In the genomic region with DNA sequence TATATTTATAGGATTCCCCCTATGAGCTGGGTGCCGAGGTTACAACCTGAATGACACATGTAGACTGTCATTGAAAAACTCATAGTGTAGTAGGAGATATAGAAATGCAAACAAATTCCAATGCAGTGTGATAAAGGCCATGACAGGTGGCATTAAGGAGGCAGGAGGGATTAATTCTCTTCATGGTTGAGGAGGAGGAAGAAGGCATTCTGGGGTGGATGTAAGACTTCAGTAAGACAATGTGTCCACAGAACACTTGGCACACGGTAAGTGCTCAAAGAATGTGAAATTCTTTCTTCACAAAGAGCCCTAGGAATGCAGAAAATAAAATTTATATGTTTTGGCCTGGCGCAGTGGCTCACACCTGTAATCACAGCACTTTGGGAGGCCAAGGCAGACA, we compare ENCODE assay signal across 24 cellular contexts.
"Had no signal": no experiment of that assay in that cellular context is flagged by ENCODE, and none has a peak within 500 bp of the region (broad histone marks: within the 10 kb centered on the region; RNA-seq: fewer than 3 reads in every experiment).

No MANE protein-coding gene starts in this region.

- H3K27ac ChIP-seq: esophagus muscularis mucosa, gastroesophageal sphincter, heart left ventricle, neutrophil, sigmoid colon, tibial nerve, uterus had no signal

- H3K36me3 Mint-ChIP-seq: naive thymus-derived CD8-positive, alpha-beta T cell had no signal

- H3K9me3 ChIP-seq: breast epithelium, esophagus muscularis mucosa, gastroesophageal sphincter, heart left ventricle, neutrophil, pancreas, sigmoid colon, tibial nerve, uterus had no signal

- H3K27me3 ChIP-seq: breast epithelium, esophagus muscularis mucosa, gastroesophageal sphincter, heart left ventricle, neutrophil, pancreas, sigmoid colon, tibial nerve, uterus had no signal

- H3K4me3 Mint-ChIP-seq: activated naive CD4-positive, alpha-beta T cell treated with anti-CD3 and anti-CD28 coated beads for 36 hours; activated naive CD8-positive, alpha-beta T cell treated with anti-CD3 and anti-CD28 coated beads, Interleukin-2, amount 50 U/mL, for 24 hours; activated T-cell treated with anti-CD3 and anti-CD28 coated beads, Interleukin-2, amount 50 U/mL, for 4 hours; memory B cell; naive thymus-derived CD8-positive, alpha-beta T cell had no signal

- H3K9me3 Mint-ChIP-seq: activated naive CD4-positive, alpha-beta T cell treated with anti-CD3 and anti-CD28 coated beads for 36 hours; activated naive CD8-positive, alpha-beta T cell treated with anti-CD3 and anti-CD28 coated beads, Interleukin-2, amount 50 U/mL, for 24 hours; activated T-cell treated with anti-CD3 and anti-CD28 coated beads, Interleukin-2, amount 50 U/mL, for 4 hours; memory B cell; naive thymus-derived CD8-positive, alpha-beta T cell had no signal

- ATAC-seq: activated CD4-positive, CD25-positive, alpha-beta regulatory T cell treated with anti-CD3 and anti-CD28 coated beads, Interleukin-2, amount 50 U/mL, for 24 hours; activated naive CD8-positive, alpha-beta T cell treated with anti-CD3 and anti-CD28 coated beads, Interleukin-2, amount 50 U/mL, for 24 hours; activated T-cell treated with anti-CD3 and anti-CD28 coated beads, Interleukin-2, amount 50 U/mL, for 4 hours; gastroesophageal sphincter; heart left ventricle; left ventricle myocardium superior; naive thymus-derived CD8-positive, alpha-beta T cell had no signal

- H3K27me3 Mint-ChIP-seq: activated naive CD8-positive, alpha-beta T cell treated with anti-CD3 and anti-CD28 coated beads, Interleukin-2, amount 50 U/mL, for 24 hours; memory B cell had no signal

- H3K27ac Mint-ChIP-seq: activated naive CD4-positive, alpha-beta T cell treated with anti-CD3 and anti-CD28 coated beads for 36 hours; activated naive CD8-positive, alpha-beta T cell treated with anti-CD3 and anti-CD28 coated beads, Interleukin-2, amount 50 U/mL, for 24 hours; memory B cell; naive thymus-derived CD8-positive, alpha-beta T cell had no signal

- H3K4me1 Mint-ChIP-seq: activated naive CD8-positive, alpha-beta T cell treated with anti-CD3 and anti-CD28 coated beads, Interleukin-2, amount 50 U/mL, for 24 hours; naive thymus-derived CD8-positive, alpha-beta T cell had no signal

- H3K4me3 ChIP-seq: breast epithelium, esophagus muscularis mucosa, gastroesophageal sphincter, heart left ventricle, pancreas, sigmoid colon, tibial nerve, uterus had no signal

- DNase-seq: activated CD4-positive, alpha-beta T cell treated with anti-CD3 and anti-CD28 coated beads, Interleukin-2, amount 50 U/mL, for 1 hour; activated CD8-positive, alpha-beta memory T cell treated with anti-CD3 and anti-CD28 coated beads, Interleukin-2, amount 50 U/mL, for 4 hours; activated naive CD4-positive, alpha-beta T cell treated with anti-CD3 and anti-CD28 coated beads for 36 hours; activated naive CD8-positive, alpha-beta T cell treated with anti-CD3 and anti-CD28 coated beads, Interleukin-2, amount 50 U/mL, for 24 hours; activated T-cell treated with anti-CD3 and anti-CD28 coated beads, Interleukin-2, amount 50 U/mL, for 4 hours; anterior cingulate cortex; cortex of kidney; effector CD8-positive, alpha-beta T cell; heart left ventricle; left ventricle myocardium superior; naive thymus-derived CD8-positive, alpha-beta T cell; pancreas; sigmoid colon; stimulated activated naive CD4-positive, alpha-beta T cell; T-helper 1 cell; T-helper 9 cell; uterus had no signal

- H3K4me1 ChIP-seq: breast epithelium, sigmoid colon, tibial nerve, uterus had no signal

- H3K36me3 ChIP-seq: breast epithelium, esophagus muscularis mucosa, gastroesophageal sphincter, heart left ventricle, neutrophil, pancreas, sigmoid colon, tibial nerve, uterus had no signal
